In the genomic region with DNA sequence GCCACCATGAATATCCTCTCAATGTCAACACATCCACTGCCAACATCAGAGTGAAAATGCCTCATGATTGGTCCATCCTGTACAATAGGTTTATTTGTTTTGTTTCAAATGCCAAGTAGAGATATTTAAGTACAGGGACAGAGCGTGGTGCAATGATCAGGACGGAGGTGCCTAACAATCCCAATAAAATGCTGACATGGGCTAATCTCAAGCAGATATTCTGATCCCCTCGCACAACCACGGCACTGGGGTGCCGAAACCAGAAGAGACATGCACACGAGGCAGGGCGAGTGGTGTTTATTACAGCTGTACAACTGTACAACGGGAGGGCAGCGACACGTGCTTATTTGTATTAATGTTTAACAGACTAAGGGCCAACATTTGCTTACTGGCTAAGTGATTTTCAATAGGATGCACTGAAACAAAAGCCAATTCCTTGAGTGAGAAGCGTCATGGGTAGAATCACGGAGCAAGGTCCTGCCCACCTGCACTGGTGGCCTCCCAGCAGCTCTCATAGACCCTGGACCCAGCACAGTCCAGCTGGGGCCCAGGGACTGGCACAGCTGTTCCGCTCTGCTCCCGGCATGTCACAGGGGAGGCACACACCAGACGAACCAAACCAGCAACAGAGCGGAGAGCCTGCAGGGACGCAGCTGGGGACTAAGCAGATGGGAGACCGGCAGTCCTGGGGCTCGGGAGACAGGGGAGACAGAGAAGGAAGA, we compare ENCODE assay signal across 10 cellular contexts.
DNase-seq lines count a peak whose midpoint lies in the region; ATAC-seq, FAIRE-seq and TF ChIP-seq lines count a peak whose summit lies in the region.
"Had no signal": no experiment of that assay in that cellular context is flagged by ENCODE, and none has a peak within 500 bp of the region (broad histone marks: within the 10 kb centered on the region; RNA-seq: fewer than 3 reads in every experiment).

No MANE protein-coding gene starts in this region.

- peak overlapping the region in 1 of 5 experiments; percentile 30 for H3K4me3 Mint-ChIP-seq in brain
- H3K4me3 Mint-ChIP-seq in natural killer cell treated with Interleukin-12 subunit alpha and Interleukin-12 subunit beta and Interleukin-15 and Interleukin-18, amount 100 ng/mL, for 72 hours, result no peak overlapping the region

- DNase-seq in left cardiac atrium (peak; percentile 10), heart right ventricle (no peak), upper lobe of right lung (peak; percentile 35), RCC 7860 (ENCODE audit: low spot score) (no peak), brain microvascular endothelial cell (no peak)
- DNase-seq in natural killer cell treated with Interleukin-12 subunit alpha and Interleukin-12 subunit beta and Interleukin-15 and Interleukin-18, amount 100 ng/mL, for 72 hours (ENCODE audit: low spot score), result no peak
- DNase-seq: activated T-cell treated with anti-CD3 and anti-CD28 coated beads for 4 hours had no signal

- in situ Hi-C loops in brain microvascular endothelial cell (cut with HindIII; ENCODE audit: low pct_ligation_motif_present, low sequenced_read_pairs), result no loop called here

- intact Hi-C loops in left cardiac atrium (cut with DNase I), result no loop called here
- intact Hi-C loops in heart right ventricle (cut with DNase I), result no loop called here
- intact Hi-C loops in upper lobe of right lung (cut with DNase I), result no loop called here

- H3K4me1 Mint-ChIP-seq in brain, result peaks cover 95% of the 10 kb centered on the region
- H3K4me1 Mint-ChIP-seq in natural killer cell treated with Interleukin-12 subunit alpha and Interleukin-12 subunit beta and Interleukin-15 and Interleukin-18, amount 100 ng/mL, for 72 hours (ENCODE audit: low read depth in 2 of 2), result peaks cover 40 to 41% of the 10 kb centered on the region in 2 donors

- no peak for FAIRE-seq in RCC 7860 (lab: Jason Lieb, UNC)

- 93 to 95% methylated on average over 19 of the region's 19 CpGs for WGBS in heart right ventricle, 2 donors

- peaks cover 11 to 84% (median 71%) of the 10 kb centered on the region in 9 donors for H3K4me1 ChIP-seq in heart right ventricle
- H3K4me1 ChIP-seq in muscle layer of colon (ENCODE audit: insufficient read depth, low read length), result peaks cover 91% of the 10 kb centered on the region
- peaks cover 7% of the 10 kb centered on the region for H3K4me1 ChIP-seq in upper lobe of right lung

- H3K27ac Mint-ChIP-seq in brain, result peak overlapping the region; percentile 40 to 91 (median 73)
- H3K27ac Mint-ChIP-seq in natural killer cell treated with Interleukin-12 subunit alpha and Interleukin-12 subunit beta and Interleukin-15 and Interleukin-18, amount 100 ng/mL, for 72 hours, result no peak overlapping the region

- TF ChIP-seq CTCF in heart right ventricle (IDR thresholded peaks at IDR 0.05) (no peak), brain (conservative IDR thresholded peaks at IDR 0.05) (no peak), upper lobe of right lung (IDR thresholded peaks at IDR 0.05) (no peak), brain microvascular endothelial cell (IDR thresholded peaks at IDR 0.05; ENCODE audit: low read depth, low read length, missing control alignments) (no peak)

- H3K36me3 Mint-ChIP-seq in brain, result no peaks in the 10 kb centered on the region
- no peaks in the 10 kb centered on the region for H3K36me3 Mint-ChIP-seq in natural killer cell treated with Interleukin-12 subunit alpha and Interleukin-12 subunit beta and Interleukin-15 and Interleukin-18, amount 100 ng/mL, for 72 hours

- no peak overlapping the region for H3K9ac ChIP-seq in muscle layer of colon (ENCODE audit: low read length)

- peaks cover 2% of the 10 kb centered on the region for H3K27me3 Mint-ChIP-seq in brain
- no peaks in the 10 kb centered on the region for H3K27me3 Mint-ChIP-seq in natural killer cell treated with Interleukin-12 subunit alpha and Interleukin-12 subunit beta and Interleukin-15 and Interleukin-18, amount 100 ng/mL, for 72 hours

- no peak overlapping the region for H3K4me3 ChIP-seq in heart right ventricle
- H3K4me3 ChIP-seq in muscle layer of colon (ENCODE audit: low read depth in 1 of 2, low read length in 2 of 2), result no peak overlapping the region
- H3K4me3 ChIP-seq in upper lobe of right lung, result no peak overlapping the region
- H3K4me3 ChIP-seq in brain microvascular endothelial cell (ENCODE audit: low read depth, low read length), result no peak overlapping the region

- H3K36me3 ChIP-seq in heart right ventricle, result no peaks in the 10 kb centered on the region
- no peaks in the 10 kb centered on the region for H3K36me3 ChIP-seq in muscle layer of colon (ENCODE audit: insufficient read depth, low read length)
- no peaks in the 10 kb centered on the region for H3K36me3 ChIP-seq in upper lobe of right lung
- H3K36me3 ChIP-seq in brain microvascular endothelial cell (replicated peaks), result no peaks in the 10 kb centered on the region

- H3K27ac ChIP-seq in heart right ventricle, result peak overlapping the region in 2 of 10 donors; percentile 22 to 41
- peak overlapping the region; percentile 19 for H3K27ac ChIP-seq in muscle layer of colon (ENCODE audit: low read depth, low read length)
- H3K27ac ChIP-seq in upper lobe of right lung, result no peak overlapping the region
- no peak overlapping the region for H3K27ac ChIP-seq in brain microvascular endothelial cell

- ATAC-seq in left cardiac atrium (no peak), heart right ventricle (no peak), upper lobe of right lung (no peak)
- ATAC-seq in natural killer cell treated with Interleukin-12 subunit alpha and Interleukin-12 subunit beta and Interleukin-15 and Interleukin-18, amount 100 ng/mL, for 72 hours, result no peak
- ATAC-seq: SK-N-SH treated with all-trans-retinoic acid at 6 μM for 48 hours had no signal

- H3K27me3 ChIP-seq in heart right ventricle (no peaks in the 10 kb centered on the region), muscle layer of colon (ENCODE audit: control insufficient read depth in 1 of 2, insufficient read depth in 2 of 2, low read length in 2 of 2) (no peaks in the 10 kb centered on the region), upper lobe of right lung (no peaks in the 10 kb centered on the region), brain microvascular endothelial cell (replicated peaks) (no peaks in the 10 kb centered on the region)

- H3K9me3 Mint-ChIP-seq in brain, result no peaks in the 10 kb centered on the region
- H3K9me3 Mint-ChIP-seq in natural killer cell treated with Interleukin-12 subunit alpha and Interleukin-12 subunit beta and Interleukin-15 and Interleukin-18, amount 100 ng/mL, for 72 hours, result no peaks in the 10 kb centered on the region

- no peaks in the 10 kb centered on the region for H3K9me3 ChIP-seq in heart right ventricle
- H3K9me3 ChIP-seq in muscle layer of colon (ENCODE audit: low read length), result no peaks in the 10 kb centered on the region
- H3K9me3 ChIP-seq in upper lobe of right lung, result no peaks in the 10 kb centered on the region

Comparison
In these comparisons a context has a peak if more than half of its experiments do, and no peak if none do; other contexts are left out.
1. DNase-seq: peak in left cardiac atrium (single experiment) and upper lobe of right lung (single experiment); none in heart right ventricle (0 of 2), natural killer cell treated with Interleukin-12 subunit alpha and Interleukin-12 subunit beta and Interleukin-15 and Interleukin-18, amount 100 ng/mL, for 72 hours (single experiment), RCC 7860 (single experiment) and brain microvascular endothelial cell (single experiment).
2. H3K27ac Mint-ChIP-seq: peak in brain (5 of 5); none in natural killer cell treated with Interleukin-12 subunit alpha and Interleukin-12 subunit beta and Interleukin-15 and Interleukin-18, amount 100 ng/mL, for 72 hours (0 of 2).